23 cellular contexts compared by ENCODE assay signal in the genomic region with DNA sequence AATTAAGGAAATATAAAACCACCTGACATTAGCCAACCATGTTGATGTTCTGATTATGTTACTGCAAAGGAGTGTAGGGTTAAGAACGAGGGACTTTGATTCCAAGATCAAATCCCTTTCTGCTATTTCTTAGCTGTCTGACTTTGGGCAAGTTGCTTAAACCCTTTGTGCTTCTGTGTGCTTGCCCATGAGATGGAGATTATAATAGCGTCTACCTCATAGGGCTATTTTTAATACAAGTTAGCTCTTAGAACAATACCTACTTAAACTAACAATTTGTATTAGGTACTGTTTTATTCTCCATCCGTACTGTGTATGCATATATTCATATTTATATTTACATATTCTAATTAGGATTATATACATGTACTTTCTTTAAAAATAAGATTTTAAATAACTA.
"Had no signal": no experiment of that assay in that cellular context is flagged by ENCODE, and none has a peak within 500 bp of the region (broad histone marks: within the 10 kb centered on the region; RNA-seq: fewer than 3 reads in every experiment).

No MANE protein-coding gene starts in this region.

- ATAC-seq: left colon; mucosa of descending colon; naive thymus-derived CD8-positive, alpha-beta T cell; sciatic nerve; stimulated activated naive B cell treated with anti-CD40 and anti-IgM and Interleukin-4, amounts not matched to agents 10 μg/mL and 1 μg/mL and 100 μg/mL, for 72 hours had no signal

- H3K4me1 ChIP-seq: esophagus squamous epithelium, spleen, tibial nerve, upper lobe of left lung had no signal

- H3K4me3 ChIP-seq: cardiac muscle cell, coronary artery, esophagus squamous epithelium, mucosa of descending colon, spleen, thoracic aorta, tibial nerve, upper lobe of left lung had no signal

- DNase-seq: dermis blood vessel endothelial cell; effector memory CD4-positive, alpha-beta T cell; erythroblast; esophagus squamous epithelium; foreskin melanocyte; head of caudate nucleus; hippocampal formation; kidney glomerular epithelial cell; left colon; mesenchymal stem cell; mucosa of descending colon; naive thymus-derived CD8-positive, alpha-beta T cell; nephron progenitor cell; nucleus accumbens; retina; spleen; stimulated activated naive B cell treated with anti-CD40 and anti-IgM and Interleukin-4, amounts not matched to agents 10 μg/mL and 1 μg/mL and 100 μg/mL, for 72 hours; upper lobe of left lung had no signal

- H3K27me3 ChIP-seq: cardiac muscle cell, esophagus squamous epithelium, spleen, tibial nerve, upper lobe of left lung had no signal

- H3K27ac ChIP-seq: coronary artery, esophagus squamous epithelium, spleen, thoracic aorta, tibial nerve, upper lobe of left lung had no signal

- H3K36me3 ChIP-seq: cardiac muscle cell, esophagus squamous epithelium, spleen, thoracic aorta, tibial nerve, upper lobe of left lung had no signal
